Comparison of ENCODE assay signal across 8 cellular contexts in the genomic region with DNA sequence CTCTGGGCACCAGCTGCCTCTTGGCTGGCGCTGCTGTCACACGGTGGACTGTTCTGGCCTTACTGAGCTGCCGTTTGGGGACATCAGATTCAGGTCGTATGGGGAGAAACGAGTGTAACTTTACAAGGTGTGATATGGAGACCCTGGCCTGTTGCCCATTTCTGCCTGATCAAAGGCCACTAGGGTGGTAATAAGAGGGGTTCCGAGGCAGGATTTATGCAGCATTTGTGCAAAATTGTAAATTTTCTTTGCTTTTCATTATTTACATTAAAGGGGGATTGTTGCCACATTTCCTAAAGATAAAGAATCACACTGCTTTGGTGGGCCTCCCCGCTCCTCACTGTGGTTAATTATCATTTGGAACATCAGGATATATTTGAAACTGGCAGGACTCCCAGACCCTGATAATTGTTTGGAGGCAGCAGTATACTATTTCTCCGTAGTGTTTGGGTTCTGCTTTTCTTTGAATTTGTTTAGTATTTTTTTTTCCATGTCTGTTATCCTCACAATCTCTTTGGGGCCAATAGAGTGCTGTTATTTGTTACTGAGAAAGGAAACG. TPM values are rescaled to one million over a fixed set of nuclear protein-coding genes. Genes with fewer than 3 reads are reported as not detected.
DNase-seq lines count a peak whose midpoint lies in the region; ATAC-seq and TF ChIP-seq lines count a peak whose summit lies in the region.

No MANE protein-coding gene starts in this region.

- no peaks in the 10 kb centered on the region for H3K9me3 ChIP-seq in mucosa of rectum (ENCODE audit: control insufficient read depth in 2 of 2, low read length in 2 of 2)

- H3K27me3 ChIP-seq in mucosa of rectum (ENCODE audit: control insufficient read depth in 2 of 2, insufficient read depth in 2 of 2, low read length in 2 of 2), result no peaks in the 10 kb centered on the region

- CTCF ChIA-PET in GM10248 (lab: Yijun Ruan, JAX), result interaction anchor here (1.3 to 1.7 kb wide), 5 partner anchors 9 to 446 kb away, joined by 3 to 10 read pairs (median 5); no protein-coding TSS in a partner anchor

- H3K36me3 ChIP-seq in mucosa of rectum (ENCODE audit: control insufficient read depth in 2 of 2, insufficient read depth in 2 of 2, low read length in 2 of 2), result peaks cover 0 to 8% of the 10 kb centered on the region in 2 donors

- DNase-seq in DMS79 treated with DMSO at 0.1 percent for 48 hours (lab: John Stamatoyannopoulos, UW) (peak; percentile 29), DMS79 (lab: John Stamatoyannopoulos, UW) (no peak), NCI-H1092 treated with DMSO at 0.1 percent for 48 hours (lab: John Stamatoyannopoulos, UW) (peak; percentile 50), cerebellum (ENCODE audit: low spot score) (peak; percentile 5), GM10248 (ENCODE audit: extremely low spot score) (no peak)
- no peak for DNase-seq in stimulated activated CD8-positive, alpha-beta memory T cell treated with anti-CD3 and anti-CD28 coated beads, Interleukin-4, amount 100 ng/mL, for 48 hours

- no peak for TF ChIP-seq CTCF in GM10248 (IDR thresholded peaks at IDR 0.05; ENCODE audit: control extremely low read depth, extremely low read depth, low read depth, missing control alignments)

- H3K4me1 ChIP-seq in mucosa of rectum (ENCODE audit: control insufficient read depth in 2 of 2, insufficient read depth in 2 of 2, low read length in 2 of 2), result peaks cover 7 to 13% of the 10 kb centered on the region in 2 donors

- H3K4me3 ChIP-seq in mucosa of rectum (ENCODE audit: low read length in 2 of 2), result peak overlapping the region; percentile 79 to 83

- POLR2A ChIA-PET in GM10248 (lab: Yijun Ruan, JAX), result no interaction called here

- peak overlapping the region; percentile 33 to 82 for H3K27ac ChIP-seq in mucosa of rectum (ENCODE audit: low read depth in 2 of 2, low read length in 2 of 2)

- ATAC-seq in HG02571 (IDR thresholded peaks at IDR 0.05; ENCODE audit: unreplicated experiment), result no peak

- peak overlapping the region; percentile 56 to 61 for H3K9ac ChIP-seq in mucosa of rectum (ENCODE audit: low read depth in 1 of 2, low read length in 2 of 2)

RNA-seq across cellular contexts. Expression of gene NXPE3, which starts 0.9 kb away (rescaled TPM):
- 12.3 TPM for total RNA-seq in cerebellum

RNA-seq across cellular contexts. Expression of gene CEP97, which starts 55.5 kb away (rescaled TPM):
- total RNA-seq in cerebellum, result 45.5 TPM

Comparison
In these comparisons a context has a peak if more than half of its experiments do, and no peak if none do; other contexts are left out.
1. DNase-seq: peak in DMS79 treated with DMSO at 0.1 percent for 48 hours (single experiment), NCI-H1092 treated with DMSO at 0.1 percent for 48 hours (single experiment) and cerebellum (single experiment); none in DMS79 (single experiment), GM10248 (single experiment) and stimulated activated CD8-positive, alpha-beta memory T cell treated with anti-CD3 and anti-CD28 coated beads, Interleukin-4, amount 100 ng/mL, for 48 hours (single experiment).